Comparison of ENCODE assay signal across 8 cellular contexts in genomic region chr15:75723847-75724660, GRCh38. TPM values are rescaled to one million over a fixed set of nuclear protein-coding genes. Genes with fewer than 3 reads are reported as not detected.
DNase-seq lines count a peak whose midpoint lies in the region; ATAC-seq and TF ChIP-seq lines count a peak whose summit lies in the region.

No MANE protein-coding gene starts in this region.

- DNase-seq in GM06990 (ENCODE audit: extremely low read depth, insufficient read length), result peak; percentile 39
- DNase-seq in SHP77 (lab: John Stamatoyannopoulos, UW), result peak; percentile 66 to 83
- DNase-seq in cerebellum (ENCODE audit: low spot score), result peak; percentile 91
- peak; percentile 78 for DNase-seq in kidney epithelial cell (ENCODE audit: low read depth)
- DNase-seq in smooth muscle cell (lab: John Stamatoyannopoulos, UW; ENCODE audit: unreplicated experiment), result peak; percentile 69
- DNase-seq in OCI-LY7 (ENCODE audit: low spot score), result no peak

- H3K4me2 ChIP-seq in smooth muscle cell (peak overlapping the region; percentile 66), OCI-LY7 (ENCODE audit: low read length) (no peak overlapping the region)

- POLR2A ChIA-PET in OCI-LY7 (lab: Charles Lee), result no interaction called here

- H3K4me3 ChIP-seq in GM06990 (replicated peaks; ENCODE audit: low read depth, low read length), result no peak overlapping the region
- no peak overlapping the region for H3K4me3 ChIP-seq in kidney epithelial cell (ENCODE audit: low read depth, low read length)
- no peak overlapping the region for H3K4me3 ChIP-seq in smooth muscle cell
- H3K4me3 ChIP-seq in OCI-LY7 (ENCODE audit: low read depth, low read length, poor library complexity, severe bottlenecking), result no peak overlapping the region

- H3F3A ChIP-seq in smooth muscle cell (ENCODE audit: low read depth), result no peaks in the 10 kb centered on the region

- peaks cover 4% of the 10 kb centered on the region for H3K4me1 ChIP-seq in smooth muscle cell (ENCODE audit: low read depth)
- H3K4me1 ChIP-seq in OCI-LY7 (ENCODE audit: insufficient read depth, low read length, poor library complexity, severe bottlenecking), result no peaks in the 10 kb centered on the region

- BruUV-seq in OCI-LY7 (replicated peaks; lab: Mats Ljungman, UMichigan), result no TSS peak

- H3K27ac ChIP-seq in smooth muscle cell (ENCODE audit: low read depth) (peak overlapping the region; percentile 96), OCI-LY7 (ENCODE audit: low read depth, low read length, poor library complexity, severe bottlenecking) (no peak overlapping the region)

- H3K9me3 ChIP-seq in smooth muscle cell (replicated peaks; ENCODE audit: low read depth), result no peaks in the 10 kb centered on the region
- H3K9me3 ChIP-seq in OCI-LY7 (ENCODE audit: low read length), result no peaks in the 10 kb centered on the region

- H2AFZ ChIP-seq in smooth muscle cell (ENCODE audit: low read depth), result no peak overlapping the region
- H2AFZ ChIP-seq in OCI-LY7 (ENCODE audit: low read length), result no peak overlapping the region

- CTCF ChIA-PET in OCI-LY7 (lab: Charles Lee; ENCODE audit: unreplicated experiment), result interaction anchor here (0.7 kb wide), 1 partner anchor 28 kb away, joined by 5 read pairs; no protein-coding TSS in a partner anchor

- ATAC-seq in HG03520 (IDR thresholded peaks at IDR 0.05; ENCODE audit: unreplicated experiment) (peak; percentile 58), GM21528 (IDR thresholded peaks at IDR 0.05; ENCODE audit: low FRiP score, unreplicated experiment) (no peak)

- H3K27me3 ChIP-seq in GM06990 (replicated peaks; ENCODE audit: control insufficient read depth, insufficient read depth, low read length), result no peaks in the 10 kb centered on the region; the same call in 1 of the 2 replicates
- H3K27me3 ChIP-seq in kidney epithelial cell (ENCODE audit: control insufficient read depth, insufficient read depth, low read length), result peaks cover 2% of the 10 kb centered on the region
- no peaks in the 10 kb centered on the region for H3K27me3 ChIP-seq in smooth muscle cell (ENCODE audit: low read depth)

- H3K79me2 ChIP-seq in smooth muscle cell (ENCODE audit: low read depth), result no peaks in the 10 kb centered on the region
- H3K79me2 ChIP-seq in OCI-LY7 (ENCODE audit: insufficient read depth, low read depth, low read length), result no peaks in the 10 kb centered on the region

- H3K36me3 ChIP-seq in GM06990 (ENCODE audit: control insufficient read depth, insufficient read depth, low read length) (no peaks in the 10 kb centered on the region), kidney epithelial cell (ENCODE audit: control insufficient read depth, insufficient read depth, low read length) (no peaks in the 10 kb centered on the region), smooth muscle cell (ENCODE audit: low read depth) (no peaks in the 10 kb centered on the region), OCI-LY7 (ENCODE audit: insufficient read depth, low read length) (no peaks in the 10 kb centered on the region)

- no peaks in the 10 kb centered on the region for H3K9me2 ChIP-seq in OCI-LY7 (ENCODE audit: insufficient read depth, low read length)

- TF ChIP-seq CTCF in GM06990 (IDR thresholded peaks at IDR 0.05; ENCODE audit: insufficient read depth, low read length, poor library complexity, severe bottlenecking) (no peak), kidney epithelial cell (IDR thresholded peaks at IDR 0.05; ENCODE audit: insufficient read depth, low read length, poor library complexity, severe bottlenecking) (no peak), smooth muscle cell (IDR thresholded peaks at IDR 0.05; ENCODE audit: borderline replicate concordance, insufficient read depth, poor library complexity, severe bottlenecking) (no peak), OCI-LY7 (conservative IDR thresholded peaks at IDR 0.05; ENCODE audit: low read length) (no peak)

- peak overlapping the region; percentile 95 for H3K9ac ChIP-seq in smooth muscle cell (ENCODE audit: low read depth)

- intact Hi-C loops in OCI-LY7 (cut with micrococcal nuclease; ENCODE audit: unreplicated experiment), result loop anchor here (5.0 to 10.0 kb wide), 3 partner anchors 37 to 421 kb away; no protein-coding TSS in a partner anchor

- H4K20me1 ChIP-seq in smooth muscle cell (ENCODE audit: low read depth) (no peaks in the 10 kb centered on the region), OCI-LY7 (ENCODE audit: insufficient read depth, low read length) (no peaks in the 10 kb centered on the region)

- WGBS in smooth muscle cell (ENCODE audit: low lambda C conversion rate), result 26% methylated on average over 9 of the region's 9 CpGs

RNA-seq across cellular contexts. Expression of gene CSPG4, which starts 11.4 kb away (rescaled TPM):
- total RNA-seq in cerebellum (9.6 TPM), kidney epithelial cell (1.2 and 1.7 TPM in 2 replicates), smooth muscle cell (31.1 and 35.3 TPM in 2 replicates), OCI-LY7 (2022) (not detected in 2 replicates)
- polyA plus RNA-seq in smooth muscle cell, result 46.6 and 54.9 TPM in 2 replicates
- not detected in 2 replicates for total RNA-seq in OCI-LY7 (2014; rRNA removed; shearing (Covaris generic))
